Comparison of ENCODE assay signal across 17 cellular contexts in the genomic region with DNA sequence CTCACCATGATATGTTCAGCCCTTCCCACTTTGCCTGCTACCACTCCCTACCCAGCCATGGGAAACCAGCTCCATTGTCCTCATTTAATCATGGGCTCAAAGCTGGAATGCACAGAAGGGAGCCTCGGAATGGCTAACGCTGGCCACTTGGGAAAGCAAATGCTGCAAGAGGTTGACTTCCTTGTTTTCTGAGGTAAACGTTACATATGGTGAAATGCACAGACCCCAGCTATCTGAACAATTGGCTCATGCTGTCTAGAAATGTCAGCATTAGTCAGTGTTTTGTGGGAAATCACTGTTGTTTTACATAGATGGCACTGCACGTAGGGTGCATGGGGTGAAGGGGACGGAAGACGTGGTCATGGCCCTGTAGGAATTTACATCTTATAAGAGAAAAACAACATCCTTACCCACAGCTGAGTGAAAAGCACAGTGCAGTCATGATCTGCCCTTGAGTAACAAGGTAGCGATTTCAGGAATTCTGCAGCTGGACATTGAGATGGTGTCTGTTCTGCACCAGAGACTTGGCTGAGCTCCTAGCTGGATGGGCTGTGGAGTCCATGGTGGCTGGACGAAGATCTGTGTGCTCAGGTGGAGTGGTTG. TPM values are rescaled to one million over a fixed set of nuclear protein-coding genes. Genes with fewer than 3 reads are reported as not detected.
A peak's percentile ranks its signal among the peaks of the same experiment; 100 is the strongest.
DNase-seq lines count a peak whose midpoint lies in the region; ATAC-seq lines count a peak whose summit lies in the region.
"Had no signal": no experiment of that assay in that cellular context is flagged by ENCODE, and none has a peak within 500 bp of the region (broad histone marks: within the 10 kb centered on the region; RNA-seq: fewer than 3 reads in every experiment).

No MANE protein-coding gene starts in this region.

- peak overlapping the region; percentile 40 for H3K4me2 ChIP-seq in mesenchymal stem cell (ENCODE audit: low read length, poor library complexity, severe bottlenecking)
- H3K4me2 ChIP-seq: A549 had no signal

- H3K18ac ChIP-seq in mesenchymal stem cell (ENCODE audit: low read depth in 1 of 2, low read length in 2 of 2): no peak overlapping the region

- H3K9me3 ChIP-seq in mesenchymal stem cell (ENCODE audit: control insufficient read depth, low read length): no peaks in the 10 kb centered on the region
- H3K9me3 ChIP-seq: A549 had no signal

- H2BK5ac ChIP-seq in mesenchymal stem cell (ENCODE audit: low read depth, low read length, poor library complexity, severe bottlenecking): no peak overlapping the region

- H4K8ac ChIP-seq in mesenchymal stem cell (ENCODE audit: low read length): no peak overlapping the region

- H3K27ac ChIP-seq in ACC112 (ENCODE audit: low read depth, low read length) (peak overlapping the region; percentile 87), mesenchymal stem cell (ENCODE audit: low read length, poor library complexity, severe bottlenecking) (peak overlapping the region; percentile 91)
- H3K27ac ChIP-seq: A549, RWPE1 had no signal

- no peaks in the 10 kb centered on the region for H3K27me3 ChIP-seq in ACC112 (ENCODE audit: insufficient read depth, low read length)
- H3K27me3 ChIP-seq in mesenchymal stem cell (ENCODE audit: control insufficient read depth in 1 of 2, insufficient read depth in 1 of 2, low read length in 2 of 2): no peaks in the 10 kb centered on the region

- DNase-seq in M059J (ENCODE audit: low read depth) (peak; percentile 34), brain pericyte (ENCODE audit: low read depth, low spot score) (peak; percentile 68), mesenchymal stem cell (peak; percentile 22), SHP77 treated with DMSO at 0.1 percent for 48 hours (lab: John Stamatoyannopoulos, UW) (no peak), DMS53 treated with DMSO at 0.1 percent for 48 hours (lab: John Stamatoyannopoulos, UW; ENCODE audit: unreplicated experiment) (no peak)
- no peak for DNase-seq in activated CD4-positive, alpha-beta T cell treated with anti-CD3 and anti-CD28 coated beads for 1 hour
- DNase-seq: activated CD4-positive, alpha-beta T cell treated with anti-CD3 and anti-CD28 coated beads, Interleukin-2, amount 10 ng/mL, durations not matched to agents 24 days and 14 days; activated T-cell treated with anti-CD3 and anti-CD28 coated beads, Interleukin-2, amount 50 U/mL, for 1 hour; COR-L47; HCEC 1CT; nucleus accumbens; stimulated activated naive CD8-positive, alpha-beta T cell treated with anti-CD3 and anti-CD28 coated beads, Interleukin-15, Interleukin-2, amounts not matched to agents 100 U/mL and 50 U/mL, for 24 hours; T-helper 9 cell had no signal

- H3K9ac ChIP-seq in mesenchymal stem cell (ENCODE audit: low read length): no peak overlapping the region

- no peak overlapping the region for H2BK15ac ChIP-seq in mesenchymal stem cell (ENCODE audit: low read depth, poor library complexity, severe bottlenecking)

- no peak overlapping the region for H3K4ac ChIP-seq in mesenchymal stem cell (ENCODE audit: low read depth in 1 of 2, low read length in 2 of 2)

- 81% methylated on average over 5 of the region's 8 CpGs for WGBS in mesenchymal stem cell

- H2AK5ac ChIP-seq in mesenchymal stem cell (ENCODE audit: low read length, severe bottlenecking): peak overlapping the region; percentile 75

- peaks cover 55% of the 10 kb centered on the region for H3K79me2 ChIP-seq in ACC112 (ENCODE audit: control insufficient read depth, insufficient read depth, low read length, unreplicated experiment)

- H3K4me3 ChIP-seq in ACC112 (ENCODE audit: low read depth, low read length) (no peak overlapping the region), mesenchymal stem cell (ENCODE audit: insufficient read depth in 1 of 2, low read depth in 1 of 2, low read length in 2 of 2) (no peak overlapping the region)
- H3K4me3 ChIP-seq: A549 had no signal

- H3K36me3 ChIP-seq in ACC112 (ENCODE audit: insufficient read depth, low read length) (no peaks in the 10 kb centered on the region), mesenchymal stem cell (ENCODE audit: control insufficient read depth in 1 of 2, insufficient read depth in 2 of 2, low read depth in 1 of 2, low read length in 2 of 2) (peaks cover 3% of the 10 kb centered on the region in 2 experiments)

- peaks cover 30% of the 10 kb centered on the region for H3K79me1 ChIP-seq in mesenchymal stem cell (replicated peaks; ENCODE audit: low read length, poor library complexity, severe bottlenecking)

- H2BK120ac ChIP-seq in mesenchymal stem cell (ENCODE audit: low read depth, low read length): no peak overlapping the region

- no peak for ATAC-seq in GM19351 (IDR thresholded peaks at IDR 0.05; ENCODE audit: unreplicated experiment)
- ATAC-seq: A549; stimulated activated naive CD8-positive, alpha-beta T cell treated with anti-CD3 and anti-CD28 coated beads, Interleukin-15, Interleukin-2, amounts not matched to agents 100 U/mL and 50 U/mL, for 24 hours had no signal

- peaks cover 24% of the 10 kb centered on the region for H3K4me1 ChIP-seq in ACC112 (ENCODE audit: control insufficient read depth, insufficient read depth, low read length, unreplicated experiment)
- H3K4me1 ChIP-seq in mesenchymal stem cell (ENCODE audit: control insufficient read depth, insufficient read depth, low read depth, low read length): peaks cover 27% of the 10 kb centered on the region
- H3K4me1 ChIP-seq: A549 had no signal

- no peak overlapping the region for H3K14ac ChIP-seq in mesenchymal stem cell (ENCODE audit: low read length in 2 of 2)

- H2AFZ ChIP-seq in ACC112 (ENCODE audit: low read length, unreplicated experiment): no peak overlapping the region
- no peak overlapping the region for H2AFZ ChIP-seq in mesenchymal stem cell (ENCODE audit: low read depth, low read length)

- no peak overlapping the region for H3K23ac ChIP-seq in mesenchymal stem cell (ENCODE audit: low read length in 2 of 2)

- no peak overlapping the region for H2BK12ac ChIP-seq in mesenchymal stem cell (ENCODE audit: low read length in 2 of 2)

- H4K91ac ChIP-seq in mesenchymal stem cell (ENCODE audit: low read length): no peak overlapping the region

RNA-seq across cellular contexts. Expression of a gene that starts 15.2 kb away (rescaled TPM):
- 8.4 and 20.8 TPM in 2 replicates for total RNA-seq in M059J (2014; rRNA removed; shearing (Covaris generic))
- 12.7 TPM for polyA plus RNA-seq in mesenchymal stem cell (2013, experiment 1 of 2)
- 12.3 TPM for polyA plus RNA-seq in mesenchymal stem cell (2013, experiment 2 of 2)

Comparison
In these comparisons a context has a peak if more than half of its experiments do, and no peak if none do; other contexts are left out.
1. DNase-seq: peak in M059J (single experiment), brain pericyte (single experiment) and mesenchymal stem cell (single experiment); none in activated CD4-positive, alpha-beta T cell treated with anti-CD3 and anti-CD28 coated beads for 1 hour (single experiment), SHP77 treated with DMSO at 0.1 percent for 48 hours (single experiment) and DMS53 treated with DMSO at 0.1 percent for 48 hours (single experiment).